Comparison of ENCODE assay signal across 17 cellular contexts in the genomic region with DNA sequence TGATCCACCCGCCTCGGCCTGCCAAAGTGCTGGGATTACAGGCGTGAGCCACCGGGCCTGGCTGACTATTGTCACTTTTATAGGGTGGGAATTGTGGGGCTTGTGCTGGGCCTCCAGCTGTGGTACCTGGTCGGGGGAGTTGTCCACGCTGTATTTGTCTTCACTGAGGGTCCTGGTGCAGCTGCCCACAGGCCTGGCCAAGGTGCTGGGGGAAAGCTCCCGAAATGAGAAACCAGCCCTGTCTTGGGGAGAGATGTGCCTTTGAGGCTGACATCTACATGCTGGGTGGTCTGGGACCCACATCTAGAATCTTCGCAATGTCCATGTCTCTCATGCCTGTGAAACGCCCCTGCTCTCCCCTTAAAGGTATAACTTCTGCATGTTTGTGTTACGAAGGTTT. TPM values are rescaled to one million over a fixed set of nuclear protein-coding genes. Genes with fewer than 3 reads are reported as not detected.
DNase-seq lines count a peak whose midpoint lies in the region; ATAC-seq, FAIRE-seq and TF ChIP-seq lines count a peak whose summit lies in the region.
"Had no signal": no experiment of that assay in that cellular context is flagged by ENCODE, and none has a peak within 500 bp of the region (broad histone marks: within the 10 kb centered on the region; RNA-seq: fewer than 3 reads in every experiment).

No MANE protein-coding gene starts in this region.

- no peak overlapping the region for H3K9ac ChIP-seq in kidney (ENCODE audit: low read length in 2 of 2)

- FAIRE-seq in kidney (lab: Jason Lieb, UNC): no peak
- FAIRE-seq: GM18507 had no signal

- H3K4me1 ChIP-seq in kidney (ENCODE audit: control insufficient read depth in 1 of 2, insufficient read depth in 1 of 2, low read depth in 1 of 2, low read length in 2 of 2): peaks cover 6 to 16% of the 10 kb centered on the region in 2 donors
- peaks cover 0 to 26% (median 17%) of the 10 kb centered on the region in 4 donors for H3K4me1 ChIP-seq in tibial artery

- intact Hi-C loops in cardiac septum (cut with DNase I) (no loop called here), left ventricle myocardium superior (cut with micrococcal nuclease) (no loop called here), kidney (cut with DNase I) (loop anchor here (10.0 kb wide), 1 partner anchor 459 kb away; no protein-coding TSS in a partner anchor), tibial artery (cut with DNase I; ENCODE audit: low total_unique reads) (no loop called here)

- no peak for ATAC-seq in left ventricle myocardium superior
- no peak for ATAC-seq in GM18498 (IDR thresholded peaks at IDR 0.05; ENCODE audit: unreplicated experiment)
- ATAC-seq: activated naive CD4-positive, alpha-beta T cell treated with anti-CD3 and anti-CD28 coated beads, Interleukin-2, amount 50 U/mL, for 72 hours had no signal

- H3K27ac ChIP-seq in kidney (ENCODE audit: low read depth in 2 of 2, low read length in 2 of 2): no peak overlapping the region
- H3K27ac ChIP-seq in tibial artery: no peak overlapping the region
- H3K27ac ChIP-seq: thyroid gland had no signal

- TF ChIP-seq CTCF in NB4 (IDR thresholded peaks at IDR 0.05; ENCODE audit: low read depth, low read length) (no peak), kidney (IDR thresholded peaks at IDR 0.05; ENCODE audit: borderline replicate concordance, extremely low read depth, insufficient read depth) (no peak), tibial artery (IDR thresholded peaks at IDR 0.05) (no peak)

- H3K27me3 ChIP-seq in tibial artery: no peaks in the 10 kb centered on the region
- H3K27me3 ChIP-seq: BE2C, MG63, thyroid gland had no signal

- TF ChIP-seq POLR2A in NB4 (IDR thresholded peaks at IDR 0.05; ENCODE audit: extremely low read depth, insufficient read length): no peak

- DNase-seq in cardiac septum (ENCODE audit: low spot score): peak; percentile 41
- DNase-seq in left ventricle myocardium superior: no peak
- DNase-seq in NB4 (ENCODE audit: low read depth): no peak
- DNase-seq in kidney: peak; percentile 31
- DNase-seq in tibial artery: peak; percentile 0 to 43
- DNase-seq in GM19240 (ENCODE audit: insufficient read length, low spot score): no peak
- DNase-seq in NK-92 (lab: John Stamatoyannopoulos, UW; ENCODE audit: unreplicated experiment): no peak
- DNase-seq: BE2C; mesendoderm; MG63; NCI-H2029; nucleus accumbens; stimulated activated CD4-positive, alpha-beta T cell treated with anti-CD3 and anti-CD28 coated beads, Interleukin-2, amount 100 ng/mL, for 48 hours; thyroid gland had no signal

- H3K9me3 ChIP-seq in kidney (ENCODE audit: control insufficient read depth in 1 of 2, low read length in 2 of 2): no peaks in the 10 kb centered on the region
- H3K9me3 ChIP-seq in tibial artery: no peaks in the 10 kb centered on the region
- H3K9me3 ChIP-seq: BE2C, MG63, thyroid gland had no signal

- peaks cover 25 to 29% of the 10 kb centered on the region in 2 donors for H3K36me3 ChIP-seq in kidney (ENCODE audit: control insufficient read depth in 1 of 2, insufficient read depth in 2 of 2, low read length in 2 of 2)
- H3K36me3 ChIP-seq in tibial artery: peaks cover 35 to 50% (median 41%) of the 10 kb centered on the region in 3 donors

- H3K4me3 ChIP-seq in NB4 (ENCODE audit: low read depth, low read length) (peak overlapping the region; percentile 18), kidney (ENCODE audit: low read length in 2 of 2) (no peak overlapping the region), tibial artery (no peak overlapping the region)
- H3K4me3 ChIP-seq: MG63, thyroid gland had no signal

RNA-seq across cellular contexts. Expression of a gene that starts 2.6 kb away (rescaled TPM):
- 42.9 TPM for total RNA-seq in cardiac septum
- total RNA-seq in left ventricle myocardium superior: 49.1 TPM
- total RNA-seq in kidney: 71.5 TPM
- polyA plus RNA-seq in kidney (ENCODE audit: insufficient read depth, low read depth, low replicate concordance): 40.5 TPM

Comparison
In these comparisons a context has a peak if more than half of its experiments do, and no peak if none do; other contexts are left out.
1. DNase-seq: peak in cardiac septum (single experiment), kidney (single experiment) and tibial artery (2 of 2); none in left ventricle myocardium superior (single experiment), NB4 (single experiment), GM19240 (single experiment) and NK-92 (single experiment).